8 cellular contexts compared by ENCODE assay signal in the genomic region with DNA sequence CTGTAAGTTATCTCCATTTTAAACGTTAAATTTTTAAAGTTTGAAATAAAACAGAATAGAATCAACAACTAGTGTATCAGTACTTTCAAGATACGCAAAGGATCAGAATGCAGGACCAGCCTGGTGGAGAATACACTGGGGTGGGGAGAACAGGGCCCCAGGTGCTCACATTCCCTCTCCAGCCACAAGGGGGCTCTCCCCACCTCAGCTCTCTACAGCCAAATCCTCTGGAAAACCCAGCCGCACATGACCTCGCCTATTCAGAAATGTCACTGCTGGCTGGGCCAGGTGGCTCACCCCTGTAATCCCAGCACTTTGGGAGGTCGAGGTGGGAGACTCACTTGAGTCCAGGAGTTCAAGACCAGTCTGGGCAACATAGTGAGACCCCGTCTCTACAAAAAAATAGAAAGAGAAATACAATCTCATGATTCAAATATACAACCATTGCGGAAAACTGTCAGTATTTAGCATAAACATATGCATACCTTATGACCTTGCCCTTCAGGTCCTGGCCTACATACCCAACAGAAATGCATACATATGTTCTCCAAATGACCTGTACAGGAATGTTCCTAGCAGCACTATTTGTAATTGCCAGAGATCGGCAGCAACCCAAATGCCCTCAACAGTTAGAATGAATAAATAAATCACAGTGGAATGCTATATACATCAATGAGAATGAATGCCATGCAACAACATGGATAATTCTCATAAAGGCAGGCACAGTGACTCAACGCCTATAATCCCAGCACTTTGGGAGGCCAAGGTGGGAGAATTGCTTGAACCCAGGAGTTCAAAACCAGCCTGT. TPM values are rescaled to one million over a fixed set of nuclear protein-coding genes. Genes with fewer than 3 reads are reported as not detected.
DNase-seq lines count a peak whose midpoint lies in the region; ATAC-seq and TF ChIP-seq lines count a peak whose summit lies in the region.

No MANE protein-coding gene starts in this region.

- H3K4me3 ChIP-seq in spleen: no peak overlapping the region

- ATAC-seq in left cardiac atrium (peak in 1 of 2 donors; percentile 87), GM21381 (IDR thresholded peaks at IDR 0.05; ENCODE audit: unreplicated experiment) (no peak), GM18519 (IDR thresholded peaks at IDR 0.05; ENCODE audit: low FRiP score, unreplicated experiment) (no peak)

- H3K27ac ChIP-seq in spleen: no peak overlapping the region

- TF ChIP-seq CTCF in spleen (IDR thresholded peaks at IDR 0.05 in 8 of 11, conservative IDR thresholded peaks at IDR 0.05 in 3 of 11): peak; percentile 49 to 91 (median 83)

- no peaks in the 10 kb centered on the region for H3K27me3 ChIP-seq in spleen (replicated peaks in 1 of 7)

- DNase-seq in EL: peak; percentile 66
- peak; percentile 48 to 74 for DNase-seq in Kasumi-1 (lab: John Stamatoyannopoulos, UW)
- peak; percentile 30 for DNase-seq in SKM-1 (lab: John Stamatoyannopoulos, UW; ENCODE audit: unreplicated experiment)
- DNase-seq in activated naive CD4-positive, alpha-beta T cell treated with anti-CD3 and anti-CD28 coated beads for 36 hours: peak; percentile 77
- peak; percentile 54 for DNase-seq in left cardiac atrium
- peak; percentile 75 for DNase-seq in spleen

- no peaks in the 10 kb centered on the region for H3K9me3 Mint-ChIP-seq in activated naive CD4-positive, alpha-beta T cell treated with anti-CD3 and anti-CD28 coated beads for 36 hours

- H3K4me3 Mint-ChIP-seq in activated naive CD4-positive, alpha-beta T cell treated with anti-CD3 and anti-CD28 coated beads for 36 hours: no peak overlapping the region

- H3K27ac Mint-ChIP-seq in activated naive CD4-positive, alpha-beta T cell treated with anti-CD3 and anti-CD28 coated beads for 36 hours: no peak overlapping the region

- TF ChIP-seq POLR2A in spleen (IDR thresholded peaks at IDR 0.05): no peak

- H3K36me3 ChIP-seq in spleen: no peaks in the 10 kb centered on the region

- H3K36me3 Mint-ChIP-seq in activated naive CD4-positive, alpha-beta T cell treated with anti-CD3 and anti-CD28 coated beads for 36 hours (ENCODE audit: low read depth): no peaks in the 10 kb centered on the region

- H3K4me1 ChIP-seq in spleen: peaks cover 0 to 15% (median 12%) of the 10 kb centered on the region in 6 donors

- whole genome bisulfite sequencing in spleen, 5 donors: 46 to 56% (median 49%) methylated on average over 8 to 9 of the region's 9 CpGs

- no peaks in the 10 kb centered on the region for H3K9me3 ChIP-seq in spleen

- CTCF ChIA-PET in activated naive CD4-positive, alpha-beta T cell treated with anti-CD3 and anti-CD28 coated beads for 36 hours (lab: Charles Lee): interaction anchor here (0.6 to 4.9 kb wide), 15 partner anchors 14 to 236 kb away, joined by 3 to 54 read pairs (median 5); a partner anchor contains a TSS

- intact Hi-C loops in activated naive CD4-positive, alpha-beta T cell treated with anti-CD3 and anti-CD28 coated beads for 36 hours (cut with micrococcal nuclease): loop anchor here (1.0 to 5.0 kb wide), 3 partner anchors 71 to 374 kb away; a partner anchor contains a TSS
- intact Hi-C loops in left cardiac atrium (cut with DNase I): no loop called here
- intact Hi-C loops in spleen (cut with DNase I; ENCODE audit: low total_unique reads): no loop called here

- H3K4me1 Mint-ChIP-seq in activated naive CD4-positive, alpha-beta T cell treated with anti-CD3 and anti-CD28 coated beads for 36 hours (ENCODE audit: low read depth): peaks cover 29% of the 10 kb centered on the region

- no peaks in the 10 kb centered on the region for H3K27me3 Mint-ChIP-seq in activated naive CD4-positive, alpha-beta T cell treated with anti-CD3 and anti-CD28 coated beads for 36 hours (ENCODE audit: low read depth)

RNA-seq across cellular contexts. Expression of a gene that starts 18.4 kb away (rescaled TPM):
- total RNA-seq in activated naive CD4-positive, alpha-beta T cell treated with anti-CD3 and anti-CD28 coated beads for 36 hours: not detected
- total RNA-seq in left cardiac atrium (not detected), spleen (not detected)
- not detected for polyA plus RNA-seq in spleen

RNA-seq across cellular contexts. Expression of a gene that starts 32.3 kb away (rescaled TPM):
- 1 to 10 TPM; 1.5 to 1.6 TPM for total RNA-seq in activated naive CD4-positive, alpha-beta T cell treated with anti-CD3 and anti-CD28 coated beads for 36 hours
- under 1 TPM; 0.35 to 0.42 TPM for total RNA-seq in left cardiac atrium
- 1 to 10 TPM in 6 of 7 donors, under 1 TPM in 1; 0.57 to 2.8 (median 1.4) TPM for total RNA-seq in spleen
- polyA plus RNA-seq in spleen: 1 to 10 TPM; 1.5 to 1.7 (median 1.6) TPM
